ENCODE assay signal across 8 cellular contexts in genomic region chr1:205588691-205589445, GRCh38.
DNase-seq lines count a peak whose midpoint lies in the region; ATAC-seq, FAIRE-seq and TF ChIP-seq lines count a peak whose summit lies in the region.

No MANE protein-coding gene starts in this region.

- no peak for FAIRE-seq in HTR-8/SVneo (lab: Jason Lieb, UNC)

- peak; percentile 26 for DNase-seq in NCI-H1092 treated with DMSO at 0.1 percent for 48 hours (lab: John Stamatoyannopoulos, UW)
- DNase-seq in NCI-H1092 (lab: John Stamatoyannopoulos, UW): no peak
- DNase-seq in HCEC 1CT: peak; percentile 48
- peak; percentile 49 for DNase-seq in left kidney (ENCODE audit: low read depth, low spot score)
- no peak for DNase-seq in HTR-8/SVneo (ENCODE audit: insufficient read length, low spot score)
- DNase-seq in cortex of kidney (lab: John Stamatoyannopoulos, UW): no peak

- TF ChIP-seq CTCF in WI38 (IDR thresholded peaks at IDR 0.05; ENCODE audit: low read depth, low read length): peak; percentile 56

- H3K4me3 ChIP-seq in WI38 (ENCODE audit: low read depth, low read length): no peak overlapping the region

- no peak for ATAC-seq in HG02840 (IDR thresholded peaks at IDR 0.05; ENCODE audit: low FRiP score, unreplicated experiment)

Comparison
In these comparisons a context has a peak if more than half of its experiments do, and no peak if none do; other contexts are left out.
1. DNase-seq: peak in NCI-H1092 treated with DMSO at 0.1 percent for 48 hours (single experiment), HCEC 1CT (single experiment) and left kidney (single experiment); none in NCI-H1092 (single experiment), HTR-8/SVneo (single experiment) and cortex of kidney (single experiment).